ENCODE assay signal across 8 cellular contexts in the genomic region with DNA sequence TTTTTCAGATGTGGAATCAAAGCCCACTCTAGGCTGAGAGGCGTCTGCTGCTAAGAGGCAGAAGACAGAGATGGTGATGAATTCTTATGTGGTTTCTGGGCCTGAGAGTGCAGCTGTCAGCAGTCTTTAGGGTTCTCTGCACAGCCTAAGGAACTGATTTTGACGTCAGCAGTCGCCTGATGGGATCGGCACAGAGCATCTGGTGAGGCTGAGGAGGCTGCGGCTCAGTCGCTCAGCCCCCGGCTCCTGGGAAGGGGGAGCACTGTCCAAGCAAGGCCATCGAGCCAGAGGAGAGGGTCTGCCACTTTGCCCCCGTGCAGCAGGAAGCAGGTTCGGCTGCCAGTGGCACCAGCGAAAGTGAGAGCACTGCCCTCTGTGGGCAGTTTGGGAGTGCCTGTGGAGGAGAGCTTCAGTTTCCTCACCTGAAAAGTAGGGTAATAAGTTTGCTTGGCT.
DNase-seq lines count a peak whose midpoint lies in the region; ATAC-seq and TF ChIP-seq lines count a peak whose summit lies in the region.

No MANE protein-coding gene starts in this region.

- H3K27ac ChIP-seq in SJCRH30: peak overlapping the region; percentile 97
- peak overlapping the region; percentile 69 to 84 for H3K27ac ChIP-seq in esophagus (ENCODE audit: low read depth in 2 of 2, low read length in 1 of 2)
- H3K27ac ChIP-seq in neural cell (ENCODE audit: low read length): peak overlapping the region; percentile 30

- H3K36me3 ChIP-seq in SJCRH30 (peaks cover 1% of the 10 kb centered on the region), esophagus (ENCODE audit: control insufficient read depth in 2 of 2, insufficient read depth in 2 of 2, low read length in 1 of 2) (peaks cover 0 to 6% of the 10 kb centered on the region in 2 donors), neural cell (ENCODE audit: insufficient read depth, low read length) (no peaks in the 10 kb centered on the region)

- H3K9me3 ChIP-seq in SJCRH30 (replicated peaks) (no peaks in the 10 kb centered on the region), esophagus (ENCODE audit: control insufficient read depth in 2 of 2, insufficient read depth in 1 of 2, low read depth in 1 of 2, low read length in 1 of 2) (no peaks in the 10 kb centered on the region), neural cell (ENCODE audit: low read length) (no peaks in the 10 kb centered on the region)

- H3K9ac ChIP-seq in neural cell (ENCODE audit: low read length): peak overlapping the region; percentile 38

- no peaks in the 10 kb centered on the region for H3K9me2 ChIP-seq in neural cell (ENCODE audit: insufficient read depth, low read length)

- TF ChIP-seq EP300 in neural cell (conservative IDR thresholded peaks at IDR 0.05; ENCODE audit: poor library complexity, severe bottlenecking): no peak

- ATAC-seq in HG02870 (IDR thresholded peaks at IDR 0.05; ENCODE audit: unreplicated experiment) (no peak), HG02798 (IDR thresholded peaks at IDR 0.05; ENCODE audit: poor library complexity, unreplicated experiment) (no peak), GM19351 (IDR thresholded peaks at IDR 0.05; ENCODE audit: unreplicated experiment) (no peak), GM21381 (IDR thresholded peaks at IDR 0.05; ENCODE audit: unreplicated experiment) (no peak)

- peak; percentile 90 to 96 for DNase-seq in SJCRH30

- H3K4me1 ChIP-seq in SJCRH30 (peaks cover 35% of the 10 kb centered on the region), esophagus (ENCODE audit: control insufficient read depth in 2 of 2, insufficient read depth in 2 of 2, low read length in 1 of 2) (peaks cover 8 to 27% of the 10 kb centered on the region in 2 donors)

- TF ChIP-seq RAD21 in neural cell (conservative IDR thresholded peaks at IDR 0.05): no peak

- no peak overlapping the region for H2AFZ ChIP-seq in neural cell (ENCODE audit: low read depth, low read length)

- no peaks in the 10 kb centered on the region for H3F3A ChIP-seq in neural cell (ENCODE audit: insufficient read depth, low read length, poor library complexity, severe bottlenecking)

- H3K4me3 ChIP-seq in GM12875 (ENCODE audit: low read depth, low read length): no peak overlapping the region
- H3K4me3 ChIP-seq in SJCRH30: peak overlapping the region; percentile 33
- no peak overlapping the region for H3K4me3 ChIP-seq in esophagus (ENCODE audit: low read depth in 1 of 2, low read length in 2 of 2)
- H3K4me3 ChIP-seq in neural cell (ENCODE audit: low read length): no peak overlapping the region

- H3K4me2 ChIP-seq in neural cell (ENCODE audit: low read length): no peak overlapping the region

- TF ChIP-seq CTCF in GM12875 (IDR thresholded peaks at IDR 0.05; ENCODE audit: borderline replicate concordance, insufficient read depth, low read depth, low read length): peak; percentile 20; the same call in 1 of the 2 replicates
- TF ChIP-seq CTCF in neural cell (IDR thresholded peaks at IDR 0.05; ENCODE audit: poor library complexity, severe bottlenecking): no peak

- no peaks in the 10 kb centered on the region for H4K20me1 ChIP-seq in neural cell (ENCODE audit: insufficient read depth)

- H3K27me3 ChIP-seq in SJCRH30 (no peaks in the 10 kb centered on the region), esophagus (ENCODE audit: control insufficient read depth in 1 of 2, insufficient read depth in 2 of 2, low read length in 2 of 2) (no peaks in the 10 kb centered on the region), neural cell (ENCODE audit: insufficient read depth, low read depth, low read length) (no peaks in the 10 kb centered on the region)

- WGBS in esophagus, 2 donors: 61 to 66% methylated on average over 11 of the region's 11 CpGs

- no peaks in the 10 kb centered on the region for H3K79me2 ChIP-seq in neural cell (replicated peaks; ENCODE audit: insufficient read depth, low read length)

TF ChIP-seq in neural cell, 6 proteins besides CTCF, POLR2A, EP300 and RAD21:
- no peak for TF ChIP-seq EZH2 (IDR thresholded peaks at IDR 0.05; ENCODE audit: borderline replicate concordance, insufficient read depth, low read length, poor library complexity, severe bottlenecking)
- no peak for TF ChIP-seq SMC3 (conservative IDR thresholded peaks at IDR 0.05; ENCODE audit: poor library complexity)
- TF ChIP-seq TAF1 (IDR thresholded peaks at IDR 0.05; ENCODE audit: low read depth): no peak
- TF ChIP-seq, protein P1, sequence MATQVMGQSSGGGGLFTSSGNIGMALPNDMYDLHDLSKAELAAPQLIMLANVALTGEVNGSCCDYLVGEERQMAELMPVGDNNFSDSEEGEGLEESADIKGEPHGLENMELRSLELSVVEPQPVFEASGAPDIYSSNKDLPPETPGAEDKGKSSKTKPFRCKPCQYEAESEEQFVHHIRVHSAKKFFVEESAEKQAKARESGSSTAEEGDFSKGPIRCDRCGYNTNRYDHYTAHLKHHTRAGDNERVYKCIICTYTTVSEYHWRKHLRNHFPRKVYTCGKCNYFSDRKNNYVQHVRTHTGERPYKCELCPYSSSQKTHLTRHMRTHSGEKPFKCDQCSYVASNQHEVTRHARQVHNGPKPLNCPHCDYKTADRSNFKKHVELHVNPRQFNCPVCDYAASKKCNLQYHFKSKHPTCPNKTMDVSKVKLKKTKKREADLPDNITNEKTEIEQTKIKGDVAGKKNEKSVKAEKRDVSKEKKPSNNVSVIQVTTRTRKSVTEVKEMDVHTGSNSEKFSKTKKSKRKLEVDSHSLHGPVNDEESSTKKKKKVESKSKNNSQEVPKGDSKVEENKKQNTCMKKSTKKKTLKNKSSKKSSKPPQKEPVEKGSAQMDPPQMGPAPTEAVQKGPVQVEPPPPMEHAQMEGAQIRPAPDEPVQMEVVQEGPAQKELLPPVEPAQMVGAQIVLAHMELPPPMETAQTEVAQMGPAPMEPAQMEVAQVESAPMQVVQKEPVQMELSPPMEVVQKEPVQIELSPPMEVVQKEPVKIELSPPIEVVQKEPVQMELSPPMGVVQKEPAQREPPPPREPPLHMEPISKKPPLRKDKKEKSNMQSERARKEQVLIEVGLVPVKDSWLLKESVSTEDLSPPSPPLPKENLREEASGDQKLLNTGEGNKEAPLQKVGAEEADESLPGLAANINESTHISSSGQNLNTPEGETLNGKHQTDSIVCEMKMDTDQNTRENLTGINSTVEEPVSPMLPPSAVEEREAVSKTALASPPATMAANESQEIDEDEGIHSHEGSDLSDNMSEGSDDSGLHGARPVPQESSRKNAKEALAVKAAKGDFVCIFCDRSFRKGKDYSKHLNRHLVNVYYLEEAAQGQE (IDR thresholded peaks at IDR 0.05; ENCODE audit: borderline replicate concordance): no peak
- no peak for TF ChIP-seq POLR2AphosphoS5 (IDR thresholded peaks at IDR 0.05)
- TF ChIP-seq MXI1 (conservative IDR thresholded peaks at IDR 0.05; ENCODE audit: poor library complexity, severe bottlenecking): no peak

Comparison
In these comparisons a context has a peak if more than half of its experiments do, and no peak if none do; other contexts are left out.
1. H3K27ac ChIP-seq: peak in every context shown above with its lines; median percentile 97 in SJCRH30; 76 in esophagus; 30 in neural cell.